Comparison of ENCODE assay signal across 19 cellular contexts in genomic region chr1:29629401-29629800, GRCh38.
DNase-seq lines count a peak whose midpoint lies in the region; ATAC-seq and TF ChIP-seq lines count a peak whose summit lies in the region.
"Had no signal": no experiment of that assay in that cellular context is flagged by ENCODE, and none has a peak within 500 bp of the region (broad histone marks: within the 10 kb centered on the region; RNA-seq: fewer than 3 reads in every experiment).

No MANE protein-coding gene starts in this region.

- no peak overlapping the region for H3K4me3 Mint-ChIP-seq in activated CD8-positive, alpha-beta memory T cell treated with anti-CD3 and anti-CD28 coated beads, Interleukin-2, amount 10 ng/mL, durations not matched to agents 7 days and 5 days
- H3K4me3 Mint-ChIP-seq: CD4-positive, CD25-positive, alpha-beta regulatory T cell; CD8-positive, alpha-beta memory T cell had no signal

- intact Hi-C loops in vagina (cut with DNase I), result no loop called here

- no peak overlapping the region for H3K4me3 ChIP-seq in coronary artery
- no peak overlapping the region for H3K4me3 ChIP-seq in vagina
- H3K4me3 ChIP-seq: GM12878, HAP-1 had no signal

- H3K27me3 ChIP-seq in vagina, result no peaks in the 10 kb centered on the region
- H3K27me3 ChIP-seq: BE2C had no signal

- no peak overlapping the region for H3K27ac ChIP-seq in coronary artery
- no peak overlapping the region for H3K27ac ChIP-seq in vagina

- no peaks in the 10 kb centered on the region for H3K9me3 ChIP-seq in vagina
- H3K9me3 ChIP-seq: BE2C, HAP-1 had no signal

- H3K27me3 Mint-ChIP-seq in activated CD8-positive, alpha-beta memory T cell treated with anti-CD3 and anti-CD28 coated beads, Interleukin-2, amount 10 ng/mL, durations not matched to agents 7 days and 5 days, result peaks cover 3% of the 10 kb centered on the region
- H3K27me3 Mint-ChIP-seq: CD4-positive, CD25-positive, alpha-beta regulatory T cell had no signal

- no peak for ATAC-seq in activated CD8-positive, alpha-beta memory T cell treated with anti-CD3 and anti-CD28 coated beads, Interleukin-2, amount 10 ng/mL, durations not matched to agents 7 days and 5 days
- no peak for ATAC-seq in HG02852 (IDR thresholded peaks at IDR 0.05; ENCODE audit: unreplicated experiment)
- ATAC-seq: GM12878 had no signal

- no peaks in the 10 kb centered on the region for H3K36me3 Mint-ChIP-seq in activated CD8-positive, alpha-beta memory T cell treated with anti-CD3 and anti-CD28 coated beads, Interleukin-2, amount 10 ng/mL, durations not matched to agents 7 days and 5 days
- H3K36me3 Mint-ChIP-seq: CD4-positive, CD25-positive, alpha-beta regulatory T cell had no signal

- no peaks in the 10 kb centered on the region for H3K36me3 ChIP-seq in vagina
- H3K36me3 ChIP-seq: BE2C, HAP-1 had no signal

- no peak for TF ChIP-seq CTCF in coronary artery (IDR thresholded peaks at IDR 0.05)
- TF ChIP-seq CTCF in vagina (IDR thresholded peaks at IDR 0.05), result no peak

- peaks cover 2% of the 10 kb centered on the region for H3K9me3 Mint-ChIP-seq in activated CD8-positive, alpha-beta memory T cell treated with anti-CD3 and anti-CD28 coated beads, Interleukin-2, amount 10 ng/mL, durations not matched to agents 7 days and 5 days (ENCODE audit: low read depth)

- no peaks in the 10 kb centered on the region for H3K4me1 ChIP-seq in vagina
- H3K4me1 ChIP-seq: BE2C, HAP-1 had no signal

- no peak for TF ChIP-seq POLR2A in vagina (IDR thresholded peaks at IDR 0.05)

- CTCF ChIA-PET in activated CD8-positive, alpha-beta memory T cell treated with anti-CD3 and anti-CD28 coated beads, Interleukin-2, amount 10 ng/mL, durations not matched to agents 7 days and 5 days (lab: Charles Lee), result no interaction called here

- DNase-seq in activated CD8-positive, alpha-beta memory T cell treated with anti-CD3 and anti-CD28 coated beads, Interleukin-2, amount 10 ng/mL, durations not matched to agents 7 days and 5 days, result peak; percentile 28
- DNase-seq in activated CD8-positive, alpha-beta memory T cell treated with anti-CD3 and anti-CD28 coated beads for 24 hours, result no peak
- DNase-seq in coronary artery (ENCODE audit: low spot score) (peak; percentile 66), islet precursor cell (peak; percentile 37), vagina (ENCODE audit: extremely low spot score in 2 of 2) (peak; percentile 25 to 85), NCI-H1694 treated with DMSO at 0.1 percent for 48 hours (lab: John Stamatoyannopoulos, UW) (no peak)
- DNase-seq in activated T-cell treated with anti-CD3 and anti-CD28 coated beads, Interleukin-2, amount 50 U/mL, for 1 hour, result no peak
- DNase-seq: BE2C; C1 segment of cervical spinal cord; CD4-positive, CD25-positive, alpha-beta regulatory T cell; CD8-positive, alpha-beta memory T cell; COR-L47; DMS 273 treated with DMSO at 0.1 percent for 48 hours; DMS53; DND-41; EL had no signal

- no peaks in the 10 kb centered on the region for H3K4me1 Mint-ChIP-seq in activated CD8-positive, alpha-beta memory T cell treated with anti-CD3 and anti-CD28 coated beads, Interleukin-2, amount 10 ng/mL, durations not matched to agents 7 days and 5 days
- H3K4me1 Mint-ChIP-seq: CD4-positive, CD25-positive, alpha-beta regulatory T cell; CD8-positive, alpha-beta memory T cell had no signal

- no peak overlapping the region for H3K27ac Mint-ChIP-seq in activated CD8-positive, alpha-beta memory T cell treated with anti-CD3 and anti-CD28 coated beads, Interleukin-2, amount 10 ng/mL, durations not matched to agents 7 days and 5 days
- H3K27ac Mint-ChIP-seq: CD4-positive, CD25-positive, alpha-beta regulatory T cell; CD8-positive, alpha-beta memory T cell had no signal

Comparison
In these comparisons a context has a peak if more than half of its experiments do, and no peak if none do; other contexts are left out.
1. DNase-seq: peak in activated CD8-positive, alpha-beta memory T cell treated with anti-CD3 and anti-CD28 coated beads, Interleukin-2, amount 10 ng/mL, durations not matched to agents 7 days and 5 days (single experiment), coronary artery (single experiment), islet precursor cell (single experiment) and vagina (2 of 2); none in activated CD8-positive, alpha-beta memory T cell treated with anti-CD3 and anti-CD28 coated beads for 24 hours (single experiment), NCI-H1694 treated with DMSO at 0.1 percent for 48 hours (single experiment) and activated T-cell treated with anti-CD3 and anti-CD28 coated beads, Interleukin-2, amount 50 U/mL, for 1 hour (single experiment).